1 cellular context compared by ENCODE assay signal in genomic region chr10:72215611-72216549, GRCh38.
TF ChIP-seq lines count a peak whose summit lies in the region.

ANAPC16 (plus strand) TSS chr10:72216012; CDS start chr10:72223915, 7,903 bp downstream.
A gene with protein sequence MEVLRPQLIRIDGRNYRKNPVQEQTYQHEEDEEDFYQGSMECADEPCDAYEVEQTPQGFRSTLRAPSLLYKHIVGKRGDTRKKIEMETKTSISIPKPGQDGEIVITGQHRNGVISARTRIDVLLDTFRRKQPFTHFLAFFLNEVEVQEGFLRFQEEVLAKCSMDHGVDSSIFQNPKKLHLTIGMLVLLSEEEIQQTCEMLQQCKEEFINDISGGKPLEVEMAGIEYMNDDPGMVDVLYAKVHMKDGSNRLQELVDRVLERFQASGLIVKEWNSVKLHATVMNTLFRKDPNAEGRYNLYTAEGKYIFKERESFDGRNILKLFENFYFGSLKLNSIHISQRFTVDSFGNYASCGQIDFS (minus strand): TSS chr10:72216276. CDS start chr10:72213298, 2,978 bp downstream.

TF ChIP-seq in HepG2, 621 proteins besides CTCF, POLR2A, EP300 and RAD21 (continued from another document and continues in another):
- no peak for TF ChIP-seq ZBTB49 (CRISPR knock-in tag; IDR thresholded peaks at IDR 0.05; ENCODE audit: borderline replicate concordance)
- TF ChIP-seq, protein P1, sequence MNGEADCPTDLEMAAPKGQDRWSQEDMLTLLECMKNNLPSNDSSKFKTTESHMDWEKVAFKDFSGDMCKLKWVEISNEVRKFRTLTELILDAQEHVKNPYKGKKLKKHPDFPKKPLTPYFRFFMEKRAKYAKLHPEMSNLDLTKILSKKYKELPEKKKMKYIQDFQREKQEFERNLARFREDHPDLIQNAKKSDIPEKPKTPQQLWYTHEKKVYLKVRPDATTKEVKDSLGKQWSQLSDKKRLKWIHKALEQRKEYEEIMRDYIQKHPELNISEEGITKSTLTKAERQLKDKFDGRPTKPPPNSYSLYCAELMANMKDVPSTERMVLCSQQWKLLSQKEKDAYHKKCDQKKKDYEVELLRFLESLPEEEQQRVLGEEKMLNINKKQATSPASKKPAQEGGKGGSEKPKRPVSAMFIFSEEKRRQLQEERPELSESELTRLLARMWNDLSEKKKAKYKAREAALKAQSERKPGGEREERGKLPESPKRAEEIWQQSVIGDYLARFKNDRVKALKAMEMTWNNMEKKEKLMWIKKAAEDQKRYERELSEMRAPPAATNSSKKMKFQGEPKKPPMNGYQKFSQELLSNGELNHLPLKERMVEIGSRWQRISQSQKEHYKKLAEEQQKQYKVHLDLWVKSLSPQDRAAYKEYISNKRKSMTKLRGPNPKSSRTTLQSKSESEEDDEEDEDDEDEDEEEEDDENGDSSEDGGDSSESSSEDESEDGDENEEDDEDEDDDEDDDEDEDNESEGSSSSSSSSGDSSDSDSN (CRISPR knock-in tag; IDR thresholded peaks at IDR 0.05) = peak; percentile 79
- TF ChIP-seq ATF5 (CRISPR knock-in tag; IDR thresholded peaks at IDR 0.05; ENCODE audit: low read depth) = 0 out of 2 replicates have a peak, but pooled peaks have one; percentile 38
- peak; percentile 66 for TF ChIP-seq ZNF18 (CRISPR knock-in tag; IDR thresholded peaks at IDR 0.05; ENCODE audit: insufficient replicate concordance)
- 0 out of 2 replicates have a peak, but pooled peaks have one; percentile 32 for TF ChIP-seq ISX (CRISPR knock-in tag; conservative IDR thresholded peaks at IDR 0.05)
- no peak for TF ChIP-seq SOX13 (IDR thresholded peaks at IDR 0.05)
- TF ChIP-seq SOX13 (CRISPR knock-in tag; conservative IDR thresholded peaks at IDR 0.05 in 1 of 2, IDR thresholded peaks at IDR 0.05 in 1 of 2) = peak in 1 of 2 experiments; percentile 30; a peak in 1 of 4 replicates
- TF ChIP-seq ZNF17 (CRISPR knock-in tag; IDR thresholded peaks at IDR 0.05) = no peak
- TF ChIP-seq, protein P2, sequence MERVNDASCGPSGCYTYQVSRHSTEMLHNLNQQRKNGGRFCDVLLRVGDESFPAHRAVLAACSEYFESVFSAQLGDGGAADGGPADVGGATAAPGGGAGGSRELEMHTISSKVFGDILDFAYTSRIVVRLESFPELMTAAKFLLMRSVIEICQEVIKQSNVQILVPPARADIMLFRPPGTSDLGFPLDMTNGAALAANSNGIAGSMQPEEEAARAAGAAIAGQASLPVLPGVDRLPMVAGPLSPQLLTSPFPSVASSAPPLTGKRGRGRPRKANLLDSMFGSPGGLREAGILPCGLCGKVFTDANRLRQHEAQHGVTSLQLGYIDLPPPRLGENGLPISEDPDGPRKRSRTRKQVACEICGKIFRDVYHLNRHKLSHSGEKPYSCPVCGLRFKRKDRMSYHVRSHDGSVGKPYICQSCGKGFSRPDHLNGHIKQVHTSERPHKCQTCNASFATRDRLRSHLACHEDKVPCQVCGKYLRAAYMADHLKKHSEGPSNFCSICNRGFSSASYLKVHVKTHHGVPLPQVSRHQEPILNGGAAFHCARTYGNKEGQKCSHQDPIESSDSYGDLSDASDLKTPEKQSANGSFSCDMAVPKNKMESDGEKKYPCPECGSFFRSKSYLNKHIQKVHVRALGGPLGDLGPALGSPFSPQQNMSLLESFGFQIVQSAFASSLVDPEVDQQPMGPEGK (CRISPR knock-in tag; IDR thresholded peaks at IDR 0.05) = peak; percentile 92
- TF ChIP-seq ZNF784 (CRISPR knock-in tag; IDR thresholded peaks at IDR 0.05; ENCODE audit: borderline replicate concordance) = peak; percentile 93
- no peak for TF ChIP-seq HMGA1 (CRISPR knock-in tag; conservative IDR thresholded peaks at IDR 0.05)
- no peak for TF ChIP-seq TBL1XR1 (IDR thresholded peaks at IDR 0.05; ENCODE audit: borderline replicate concordance, low read length, partially characterized antibody)
- peak; percentile 91 for TF ChIP-seq MTA1 (CRISPR knock-in tag; IDR thresholded peaks at IDR 0.05; ENCODE audit: borderline replicate concordance)
- no peak for TF ChIP-seq ZXDC (CRISPR knock-in tag; IDR thresholded peaks at IDR 0.05)
- TF ChIP-seq, protein P3, sequence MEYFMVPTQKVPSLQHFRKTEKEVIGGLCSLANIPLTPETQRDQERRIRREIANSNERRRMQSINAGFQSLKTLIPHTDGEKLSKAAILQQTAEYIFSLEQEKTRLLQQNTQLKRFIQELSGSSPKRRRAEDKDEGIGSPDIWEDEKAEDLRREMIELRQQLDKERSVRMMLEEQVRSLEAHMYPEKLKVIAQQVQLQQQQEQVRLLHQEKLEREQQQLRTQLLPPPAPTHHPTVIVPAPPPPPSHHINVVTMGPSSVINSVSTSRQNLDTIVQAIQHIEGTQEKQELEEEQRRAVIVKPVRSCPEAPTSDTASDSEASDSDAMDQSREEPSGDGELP (IDR thresholded peaks at IDR 0.05; ENCODE audit: borderline replicate concordance, low read depth) = peak; percentile 82; the same call in 1 of the 2 replicates
- TF ChIP-seq NCOA5 (CRISPR knock-in tag; IDR thresholded peaks at IDR 0.05) = no peak
- TF ChIP-seq ZNF792 (CRISPR knock-in tag; IDR thresholded peaks at IDR 0.05) = peak; percentile 84; the same call in 1 of the 2 replicates
- TF ChIP-seq NR2F2 (IDR thresholded peaks at IDR 0.05; ENCODE audit: borderline replicate concordance, low read depth) = peak; percentile 54; the same call in 1 of the 2 replicates
- TF ChIP-seq RFXANK (CRISPR knock-in tag; IDR thresholded peaks at IDR 0.05) = no peak
- TF ChIP-seq ZNF207 (IDR thresholded peaks at IDR 0.05; ENCODE audit: borderline replicate concordance) = no peak
- TF ChIP-seq REST (IDR thresholded peaks at IDR 0.05; ENCODE audit: borderline replicate concordance in 1 of 2, low read depth in 1 of 2, low read length in 2 of 2) = peak in 1 of 2 experiments; percentile 31; a peak in 1 of 4 replicates
- no peak; the same call in 1 of the 2 replicates for TF ChIP-seq ZMYM2 (CRISPR knock-in tag; IDR thresholded peaks at IDR 0.05)
- TF ChIP-seq, protein P4, sequence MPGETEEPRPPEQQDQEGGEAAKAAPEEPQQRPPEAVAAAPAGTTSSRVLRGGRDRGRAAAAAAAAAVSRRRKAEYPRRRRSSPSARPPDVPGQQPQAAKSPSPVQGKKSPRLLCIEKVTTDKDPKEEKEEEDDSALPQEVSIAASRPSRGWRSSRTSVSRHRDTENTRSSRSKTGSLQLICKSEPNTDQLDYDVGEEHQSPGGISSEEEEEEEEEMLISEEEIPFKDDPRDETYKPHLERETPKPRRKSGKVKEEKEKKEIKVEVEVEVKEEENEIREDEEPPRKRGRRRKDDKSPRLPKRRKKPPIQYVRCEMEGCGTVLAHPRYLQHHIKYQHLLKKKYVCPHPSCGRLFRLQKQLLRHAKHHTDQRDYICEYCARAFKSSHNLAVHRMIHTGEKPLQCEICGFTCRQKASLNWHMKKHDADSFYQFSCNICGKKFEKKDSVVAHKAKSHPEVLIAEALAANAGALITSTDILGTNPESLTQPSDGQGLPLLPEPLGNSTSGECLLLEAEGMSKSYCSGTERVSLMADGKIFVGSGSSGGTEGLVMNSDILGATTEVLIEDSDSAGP (CRISPR knock-in tag; IDR thresholded peaks at IDR 0.05; ENCODE audit: borderline replicate concordance) = peak; percentile 85; the same call in 1 of the 2 replicates
- TF ChIP-seq PTBP1 (IDR thresholded peaks at IDR 0.05; ENCODE audit: low read depth, low read length, poor library complexity, severe bottlenecking) = no peak
- peak; percentile 98 for TF ChIP-seq GMEB1 (CRISPR knock-in tag; IDR thresholded peaks at IDR 0.05; ENCODE audit: borderline replicate concordance)
- no peak for TF ChIP-seq NONO (IDR thresholded peaks at IDR 0.05)
- peak; percentile 94 for TF ChIP-seq NONO (CRISPR knock-in tag; conservative IDR thresholded peaks at IDR 0.05)
- no peak for TF ChIP-seq SETDB1 (CRISPR knock-in tag; IDR thresholded peaks at IDR 0.05; ENCODE audit: borderline replicate concordance)
- peak; percentile 82; the same call in 1 of the 2 replicates for TF ChIP-seq ZNF383 (CRISPR knock-in tag; IDR thresholded peaks at IDR 0.05; ENCODE audit: borderline replicate concordance)
- peak; percentile 89; the same call in 1 of the 2 replicates for TF ChIP-seq REPIN1 (CRISPR knock-in tag; IDR thresholded peaks at IDR 0.05; ENCODE audit: borderline replicate concordance, low read depth)
